In the genomic region with DNA sequence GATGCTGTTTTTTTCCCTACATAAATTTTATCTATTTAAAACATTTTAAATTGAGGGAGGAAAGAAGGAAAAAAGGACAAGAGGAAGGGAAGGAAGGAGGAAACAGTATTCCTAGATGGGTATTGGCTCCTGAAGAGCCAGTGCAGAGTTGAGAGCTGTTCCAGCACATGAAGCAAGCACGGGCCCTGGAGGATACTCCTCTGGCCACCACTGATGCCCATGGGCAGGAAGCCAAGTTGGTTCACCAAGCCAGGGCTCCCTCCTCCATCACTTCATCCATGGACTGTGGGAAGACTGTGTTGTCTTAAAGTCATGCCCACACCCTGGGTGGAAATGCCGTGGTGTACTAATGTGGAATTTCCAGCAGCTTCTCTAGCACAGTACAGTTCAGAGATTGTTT, we compare ENCODE assay signal across 29 cellular contexts. TPM values are rescaled to one million over a fixed set of nuclear protein-coding genes. Genes with fewer than 3 reads are reported as not detected.
"Had no signal": no experiment of that assay in that cellular context is flagged by ENCODE, and none has a peak within 500 bp of the region (broad histone marks: within the 10 kb centered on the region; RNA-seq: fewer than 3 reads in every experiment).

No MANE protein-coding gene starts in this region.

- H3K4me1 ChIP-seq: left lung, lower lobe of right lung, pancreas, prostate gland, suprapubic skin, uterus had no signal

- H3K36me3 ChIP-seq: left lung, lower lobe of right lung, pancreas, prostate gland, suprapubic skin, thoracic aorta, tibial nerve, uterus had no signal

- H3K4me3 ChIP-seq: left lung, lower lobe of right lung, pancreas, prostate gland, skin epidermis, suprapubic skin, thoracic aorta, tibial nerve, uterus had no signal

- H3K27ac Mint-ChIP-seq: mesothelial cell of epicardium; naive thymus-derived CD4-positive, alpha-beta T cell; natural killer cell treated with Interleukin-12 subunit alpha and Interleukin-12 subunit beta and Interleukin-15 and Interleukin-18, amount 100 ng/mL, for 72 hours; stimulated activated effector memory CD8-positive, alpha-beta T cell treated with anti-CD3 and anti-CD28 coated beads, Interleukin-12 subunit alpha, Interleukin-12 subunit beta, amount 100 ng/mL, for 72 hours; stimulated activated naive CD8-positive, alpha-beta T cell treated with anti-CD3 and anti-CD28 coated beads, Interleukin-15, Interleukin-2, amounts not matched to agents 100 ng/mL and 50 ng/mL, for 24 hours; type B pancreatic cell had no signal

- H3K4me3 Mint-ChIP-seq: mesothelial cell of epicardium; naive thymus-derived CD4-positive, alpha-beta T cell; natural killer cell treated with Interleukin-12 subunit alpha and Interleukin-12 subunit beta and Interleukin-15 and Interleukin-18, amount 100 ng/mL, for 72 hours; stimulated activated effector memory CD8-positive, alpha-beta T cell treated with anti-CD3 and anti-CD28 coated beads, Interleukin-12 subunit alpha, Interleukin-12 subunit beta, amount 100 ng/mL, for 72 hours; stimulated activated naive CD8-positive, alpha-beta T cell treated with anti-CD3 and anti-CD28 coated beads, Interleukin-15, Interleukin-2, amounts not matched to agents 100 ng/mL and 50 ng/mL, for 24 hours; type B pancreatic cell had no signal

- H3K4me1 Mint-ChIP-seq: mesothelial cell of epicardium; naive thymus-derived CD4-positive, alpha-beta T cell; stimulated activated effector memory CD8-positive, alpha-beta T cell treated with anti-CD3 and anti-CD28 coated beads, Interleukin-12 subunit alpha, Interleukin-12 subunit beta, amount 100 ng/mL, for 72 hours had no signal

- DNase-seq: hippocampal formation; kidney glomerular epithelial cell; left cardiac atrium; left lung; lower lobe of right lung; mesendoderm; naive thymus-derived CD4-positive, alpha-beta T cell; pancreas; posterior cingulate gyrus; retina; stimulated activated CD4-positive, alpha-beta T cell treated with anti-CD3 and anti-CD28 coated beads, Interleukin-12 subunit alpha, Interleukin-12 subunit beta, amount 100 ng/mL, for 4 hours; stimulated activated CD4-positive, alpha-beta T cell treated with anti-CD3 and anti-CD28 coated beads, Interleukin-15, amount 100 ng/mL, for 24 hours; stimulated activated CD4-positive, alpha-beta T cell treated with anti-CD3 and anti-CD28 coated beads, Interleukin-2, amount 100 ng/mL, for 24 hours; stimulated activated CD4-positive, alpha-beta T cell treated with anti-CD3 and anti-CD28 coated beads, Interleukin-4, amount 100 ng/mL, for 1 hour; stimulated activated naive CD4-positive, alpha-beta T cell; uterus had no signal

- H3K9me3 ChIP-seq: lower lobe of right lung, pancreas, prostate gland, suprapubic skin, thoracic aorta, uterus had no signal

- H3K27ac ChIP-seq: left lung, lower lobe of right lung, pancreas, prostate gland, skin epidermis, suprapubic skin, thoracic aorta, tibial nerve, uterus had no signal

- ATAC-seq: left lung; lower lobe of right lung; naive thymus-derived CD4-positive, alpha-beta T cell; natural killer cell treated with Interleukin-12 subunit alpha and Interleukin-12 subunit beta and Interleukin-15 and Interleukin-18, amount 100 ng/mL, for 72 hours; right cardiac atrium; sciatic nerve; stimulated activated effector memory CD8-positive, alpha-beta T cell treated with anti-CD3 and anti-CD28 coated beads, Interleukin-12 subunit alpha, Interleukin-12 subunit beta, amount 100 ng/mL, for 72 hours had no signal

- H3K36me3 Mint-ChIP-seq: mesothelial cell of epicardium; stimulated activated effector memory CD8-positive, alpha-beta T cell treated with anti-CD3 and anti-CD28 coated beads, Interleukin-12 subunit alpha, Interleukin-12 subunit beta, amount 100 ng/mL, for 72 hours; type B pancreatic cell had no signal

- H3K27me3 ChIP-seq: left lung, pancreas, suprapubic skin, tibial nerve, uterus had no signal

RNA-seq across cellular contexts. Expression of a gene that starts 23.8 kb away (rescaled TPM):
- total RNA-seq: mononuclear cell; natural killer cell treated with Interleukin-12 subunit alpha and Interleukin-12 subunit beta and Interleukin-15 and Interleukin-18, amount 100 ng/mL, for 72 hours; thoracic aorta had no signal
